In genomic region chr21:37060296-37060695, GRCh38 we compare ENCODE assay signal across 8 cellular contexts. TPM values are rescaled to one million over a fixed set of nuclear protein-coding genes. Genes with fewer than 3 reads are reported as not detected.
DNase-seq lines count a peak whose midpoint lies in the region; ATAC-seq and TF ChIP-seq lines count a peak whose summit lies in the region.

No MANE protein-coding gene starts in this region.

- no peaks in the 10 kb centered on the region for H3K27me3 Mint-ChIP-seq in activated CD8-positive, alpha-beta T cell treated with anti-CD3 and anti-CD28 coated beads for 36 hours

- intact Hi-C loops in activated CD8-positive, alpha-beta T cell treated with anti-CD3 and anti-CD28 coated beads for 36 hours (cut with micrococcal nuclease), result no loop called here
- intact Hi-C loops in right cardiac atrium (cut with DNase I), result no loop called here

- ATAC-seq in activated CD8-positive, alpha-beta T cell treated with anti-CD3 and anti-CD28 coated beads for 36 hours, result peak; percentile 98
- peak; percentile 84 to 86 for ATAC-seq in right cardiac atrium
- ATAC-seq in GM18505 (IDR thresholded peaks at IDR 0.05; ENCODE audit: unreplicated experiment), result no peak
- no peak for ATAC-seq in GM18873 (IDR thresholded peaks at IDR 0.05; ENCODE audit: low FRiP score, unreplicated experiment)

- H3K36me3 Mint-ChIP-seq in activated CD8-positive, alpha-beta T cell treated with anti-CD3 and anti-CD28 coated beads for 36 hours (ENCODE audit: low read depth), result no peaks in the 10 kb centered on the region

- no peak overlapping the region for H3K27ac Mint-ChIP-seq in activated CD8-positive, alpha-beta T cell treated with anti-CD3 and anti-CD28 coated beads for 36 hours

- H3K4me1 Mint-ChIP-seq in activated CD8-positive, alpha-beta T cell treated with anti-CD3 and anti-CD28 coated beads for 36 hours (ENCODE audit: low read depth), result peaks cover 9% of the 10 kb centered on the region

- no peak for TF ChIP-seq POLR2A in GM18505 (IDR thresholded peaks at IDR 0.05; ENCODE audit: borderline replicate concordance, extremely low read depth, insufficient read depth, insufficient read length)

- TF ChIP-seq CTCF in activated CD8-positive, alpha-beta T cell treated with anti-CD3 and anti-CD28 coated beads for 36 hours (IDR thresholded peaks at IDR 0.05), result no peak

- no peaks in the 10 kb centered on the region for H3K27me3 ChIP-seq in right cardiac atrium (ENCODE audit: control insufficient read depth, insufficient read depth)

- H3K4me3 ChIP-seq in right cardiac atrium (ENCODE audit: low read length), result no peak overlapping the region

- no peak overlapping the region for H3K27ac ChIP-seq in right cardiac atrium (ENCODE audit: low read length)

- WGBS in right cardiac atrium, result 73% methylated on average over 1 of the region's 1 CpG

- peak; percentile 44 for DNase-seq in activated CD4-positive, alpha-beta T cell treated with anti-CD3 and anti-CD28 coated beads for 48 hours
- DNase-seq in activated CD4-positive, alpha-beta T cell treated with anti-CD3 and anti-CD28 coated beads for 4 hours, result no peak
- DNase-seq in NCI-H2029 treated with DMSO at 0.1 percent for 48 hours (lab: John Stamatoyannopoulos, UW), result peak; percentile 86
- DNase-seq in activated CD8-positive, alpha-beta T cell treated with anti-CD3 and anti-CD28 coated beads for 36 hours, result peak; percentile 67
- peak in 2 of 3 donors; percentile 37 to 52 for DNase-seq in right cardiac atrium
- peak; percentile 96 for DNase-seq in smooth muscle cell of the brain vasculature (ENCODE audit: low read depth, low spot score)

- CTCF ChIA-PET in activated CD8-positive, alpha-beta T cell treated with anti-CD3 and anti-CD28 coated beads for 36 hours (lab: Charles Lee), result interaction anchor here (1.6 kb wide), 1 partner anchor 9 kb away, joined by 6 read pairs; no protein-coding TSS in a partner anchor

- H3K9me3 Mint-ChIP-seq in activated CD8-positive, alpha-beta T cell treated with anti-CD3 and anti-CD28 coated beads for 36 hours, result no peaks in the 10 kb centered on the region

- no peaks in the 10 kb centered on the region for H3K9me3 ChIP-seq in right cardiac atrium (ENCODE audit: control insufficient read depth, low read length)

- POLR2A ChIA-PET in activated CD8-positive, alpha-beta T cell treated with anti-CD3 and anti-CD28 coated beads for 36 hours (lab: Charles Lee), result interaction anchor here (1.2 kb wide), 1 partner anchor 15 kb away, joined by 4 read pairs; no protein-coding TSS in a partner anchor

- H3K4me3 Mint-ChIP-seq in activated CD8-positive, alpha-beta T cell treated with anti-CD3 and anti-CD28 coated beads for 36 hours, result no peak overlapping the region

- H3K4me1 ChIP-seq in right cardiac atrium (ENCODE audit: control insufficient read depth, insufficient read depth, low read length), result no peaks in the 10 kb centered on the region

RNA-seq across cellular contexts. Expression of gene PIGP, which starts 12.6 kb away (rescaled TPM):
- total RNA-seq in activated CD8-positive, alpha-beta T cell treated with anti-CD3 and anti-CD28 coated beads for 36 hours, result 10 to 100 TPM; 23.4 to 24.3 TPM
- total RNA-seq in right cardiac atrium, result 10 to 100 TPM; 34.5 to 42.5 (median 37.8) TPM
- polyA plus RNA-seq in right cardiac atrium, result 50.8 TPM

RNA-seq across cellular contexts. Expression of gene TTC3, which starts 12.8 kb away (rescaled TPM):
- total RNA-seq in activated CD8-positive, alpha-beta T cell treated with anti-CD3 and anti-CD28 coated beads for 36 hours, result 10 to 100 TPM; 70.2 to 74.0 TPM
- 10 to 100 TPM; 62.5 to 77.8 (median 70.9) TPM for total RNA-seq in right cardiac atrium
- polyA plus RNA-seq in right cardiac atrium, result 17.9 TPM

RNA-seq across cellular contexts. Expression of gene RIPPLY3, which starts 53.8 kb away (rescaled TPM):
- total RNA-seq in activated CD8-positive, alpha-beta T cell treated with anti-CD3 and anti-CD28 coated beads for 36 hours, result not detected
- total RNA-seq in right cardiac atrium, result not detected
- polyA plus RNA-seq in right cardiac atrium, result not detected

Comparison
In these comparisons a context has a peak if more than half of its experiments do, and no peak if none do; other contexts are left out.
1. DNase-seq: peak in activated CD4-positive, alpha-beta T cell treated with anti-CD3 and anti-CD28 coated beads for 48 hours (single experiment), NCI-H2029 treated with DMSO at 0.1 percent for 48 hours (single experiment), activated CD8-positive, alpha-beta T cell treated with anti-CD3 and anti-CD28 coated beads for 36 hours (single experiment), right cardiac atrium (2 of 3) and smooth muscle cell of the brain vasculature (single experiment); none in activated CD4-positive, alpha-beta T cell treated with anti-CD3 and anti-CD28 coated beads for 4 hours (0 of 2).
2. ATAC-seq: peak in activated CD8-positive, alpha-beta T cell treated with anti-CD3 and anti-CD28 coated beads for 36 hours (single experiment) and right cardiac atrium (2 of 2); none in GM18505 (single experiment) and GM18873 (single experiment).